ENCODE assay signal across 8 cellular contexts in the genomic region with DNA sequence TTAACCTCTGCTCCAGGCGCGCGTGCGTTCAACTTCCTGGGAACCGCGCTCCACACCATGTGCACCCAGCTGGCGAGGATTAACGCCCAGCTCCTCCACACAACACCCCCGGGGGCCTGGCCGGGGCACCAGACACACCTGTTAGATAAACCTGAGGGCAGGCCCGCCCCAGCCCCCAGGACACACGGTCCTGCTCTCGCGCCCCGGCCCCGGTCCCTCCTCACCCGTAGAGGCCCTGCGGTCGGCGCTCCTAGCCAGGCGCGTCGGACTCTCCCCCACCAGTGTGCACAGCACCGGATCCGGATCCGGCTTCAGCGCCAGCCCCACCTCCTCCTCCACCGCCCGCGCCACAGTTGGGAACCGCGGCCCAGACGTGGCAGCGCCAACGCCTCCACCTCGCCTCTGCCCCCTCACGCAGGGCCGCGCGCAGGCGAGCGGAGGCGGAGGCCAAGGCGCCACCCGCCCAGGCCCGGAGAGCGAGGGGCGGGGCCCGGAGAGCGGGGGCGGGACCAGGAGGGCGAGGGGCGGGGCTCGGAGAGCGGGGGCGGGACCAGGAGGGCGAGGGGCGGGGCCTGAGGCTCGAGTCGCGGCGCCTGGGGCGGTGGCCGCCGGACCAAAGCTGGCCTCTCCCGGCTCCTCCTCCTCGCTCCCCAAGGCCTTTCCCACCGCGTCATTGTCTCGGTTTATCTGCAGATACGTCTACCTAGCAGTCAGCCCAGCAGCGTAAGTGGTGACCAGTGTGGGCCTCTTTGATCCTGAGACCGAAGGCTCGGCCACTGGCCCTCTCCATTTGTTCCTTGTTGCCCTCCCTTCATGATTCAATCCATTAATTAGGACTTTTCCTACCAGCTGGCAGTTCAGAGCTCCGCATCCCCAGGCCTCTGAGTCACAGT. TPM values are rescaled to one million over a fixed set of nuclear protein-coding genes. Genes with fewer than 3 reads are reported as not detected.
A peak's percentile ranks its signal among the peaks of the same experiment; 100 is the strongest.
DNase-seq lines count a peak whose midpoint lies in the region; ATAC-seq and TF ChIP-seq lines count a peak whose summit lies in the region.

GNPNAT1 (minus strand) TSS at position 404 of the 893 bp plus-strand sequence. CDS start 6,957 bp downstream, outside the sequence.

- CTCF ChIA-PET in BJ (lab: Yijun Ruan, JAX): no interaction called here
- CTCF ChIA-PET in activated CD4-positive, alpha-beta T cell treated with anti-CD3 and anti-CD28 coated beads, Interleukin-2, amount 10 ng/mL, durations not matched to agents 7 days and 5 days (lab: Charles Lee): interaction anchor here (0.7 kb wide), 1 partner anchor 56 kb away, joined by 4 read pairs; no protein-coding TSS in a partner anchor

- peak within 1 kb of the TSS; percentile 90 for H3K4me3 Mint-ChIP-seq in activated CD4-positive, alpha-beta T cell treated with anti-CD3 and anti-CD28 coated beads, Interleukin-2, amount 10 ng/mL, durations not matched to agents 7 days and 5 days

- no peaks in the 10 kb centered on the region for H3K27me3 Mint-ChIP-seq in activated CD4-positive, alpha-beta T cell treated with anti-CD3 and anti-CD28 coated beads, Interleukin-2, amount 10 ng/mL, durations not matched to agents 7 days and 5 days

- TF ChIP-seq CTCF in BJ (IDR thresholded peaks at IDR 0.05; ENCODE audit: insufficient read depth, low read depth, low read length) (no peak), coronary artery (IDR thresholded peaks at IDR 0.05) (no peak)

- H3K27ac ChIP-seq in coronary artery: peak within 1 kb of the TSS; percentile 85 to 95

- DNase-seq in BJ (ENCODE audit: low read depth): peak; percentile 59
- DNase-seq in NCI-H69 (lab: John Stamatoyannopoulos, UW): peak; percentile 98
- DNase-seq in activated CD4-positive, alpha-beta T cell treated with anti-CD3 and anti-CD28 coated beads, Interleukin-2, amount 10 ng/mL, durations not matched to agents 7 days and 5 days: peak; percentile 91
- peak; percentile 93 for DNase-seq in coronary artery (ENCODE audit: low spot score)
- peak; percentile 88 to 91 for DNase-seq in left colon
- DNase-seq in stimulated activated CD4-positive, alpha-beta T cell treated with anti-CD3 and anti-CD28 coated beads, Interleukin-1b, Interleukin-23, amount 100 ng/mL, for 4 hours (ENCODE audit: low read depth in 2 of 2): peak; percentile 73 to 83

- intact Hi-C loops in left colon (cut with DNase I, micrococcal nuclease): no loop called here

- peaks cover 28% of the 10 kb centered on the region for H3K4me1 Mint-ChIP-seq in activated CD4-positive, alpha-beta T cell treated with anti-CD3 and anti-CD28 coated beads, Interleukin-2, amount 10 ng/mL, durations not matched to agents 7 days and 5 days

- POLR2A ChIA-PET in BJ (lab: Charles Lee): interaction anchor here (0.6 to 0.9 kb wide), 3 partner anchors 10 to 260 kb away, joined by 3 to 5 read pairs (median 4); no protein-coding TSS in a partner anchor
- POLR2A ChIA-PET in activated CD4-positive, alpha-beta T cell treated with anti-CD3 and anti-CD28 coated beads, Interleukin-2, amount 10 ng/mL, durations not matched to agents 7 days and 5 days (lab: Charles Lee): no interaction called here

- H3K4me3 ChIP-seq in BJ (ENCODE audit: low read depth, low read length) (peak within 1 kb of the TSS; percentile 82), coronary artery (peak within 1 kb of the TSS; percentile 93)

- peaks cover 8% of the 10 kb centered on the region for H3K36me3 Mint-ChIP-seq in activated CD4-positive, alpha-beta T cell treated with anti-CD3 and anti-CD28 coated beads, Interleukin-2, amount 10 ng/mL, durations not matched to agents 7 days and 5 days (ENCODE audit: low read depth)

- no peaks in the 10 kb centered on the region for H3K27me3 ChIP-seq in BJ (ENCODE audit: control insufficient read depth, insufficient read depth, low read length)

- H3K9me3 Mint-ChIP-seq in activated CD4-positive, alpha-beta T cell treated with anti-CD3 and anti-CD28 coated beads, Interleukin-2, amount 10 ng/mL, durations not matched to agents 7 days and 5 days: peaks cover 3% of the 10 kb centered on the region

- H3K36me3 ChIP-seq in BJ (ENCODE audit: control insufficient read depth, insufficient read depth, low read length): no peaks in the 10 kb centered on the region

- H3K27ac Mint-ChIP-seq in activated CD4-positive, alpha-beta T cell treated with anti-CD3 and anti-CD28 coated beads, Interleukin-2, amount 10 ng/mL, durations not matched to agents 7 days and 5 days: peak within 1 kb of the TSS; percentile 83

- ATAC-seq in GM19324 (IDR thresholded peaks at IDR 0.05; ENCODE audit: low FRiP score, unreplicated experiment) (peak; percentile 95), HG03469 (IDR thresholded peaks at IDR 0.05; ENCODE audit: unreplicated experiment) (peak; percentile 85), left colon (peak; percentile 92)

RNA-seq across cellular contexts. Expression of gene GNPNAT1, which starts in this region (rescaled TPM):
- 19.0 and 31.2 TPM in 2 replicates for polyA plus RNA-seq in BJ (2011; rRNA removed)
- polyA minus RNA-seq in BJ (2011; rRNA and poly(A)+ RNA removed): 15.7 and 15.9 TPM in 2 replicates
- 10 to 100 TPM; 13.3 to 15.8 TPM for total RNA-seq in activated CD4-positive, alpha-beta T cell treated with anti-CD3 and anti-CD28 coated beads, Interleukin-2, amount 10 ng/mL, durations not matched to agents 7 days and 5 days
- total RNA-seq in left colon: 10 to 100 TPM; 29.5 to 34.5 TPM

Comparison
In these comparisons a context has a peak if more than half of its experiments do, and no peak if none do; other contexts are left out.
1. Peak in every context shown above with its lines: DNase-seq, ATAC-seq, H3K4me3 ChIP-seq and H3K27ac ChIP-seq.